13 cellular contexts compared by ENCODE assay signal in genomic region chr17:5557990-5558389, GRCh38.
DNase-seq lines count a peak whose midpoint lies in the region; ATAC-seq and TF ChIP-seq lines count a peak whose summit lies in the region.
"Had no signal": no experiment of that assay in that cellular context is flagged by ENCODE, and none has a peak within 500 bp of the region (broad histone marks: within the 10 kb centered on the region; RNA-seq: fewer than 3 reads in every experiment).

No MANE protein-coding gene starts in this region.

- H3K4me1 Mint-ChIP-seq in T-helper 1 cell treated with Interleukin-12 subunit alpha and Interleukin-12 subunit beta and Interleukin-4 antibody, amounts not matched to agents 30 μg/mL and 1 μg/mL, for 36 hours (ENCODE audit: low read depth): peaks cover 11% of the 10 kb centered on the region
- H3K4me1 Mint-ChIP-seq in stimulated activated effector memory CD8-positive, alpha-beta T cell treated with anti-CD3 and anti-CD28 coated beads, Interleukin-12 subunit alpha, Interleukin-12 subunit beta, amount 100 ng/mL, for 72 hours: peaks cover 30% of the 10 kb centered on the region

- no peaks in the 10 kb centered on the region for H3K27me3 Mint-ChIP-seq in T-helper 1 cell treated with Interleukin-12 subunit alpha and Interleukin-12 subunit beta and Interleukin-4 antibody, amounts not matched to agents 30 μg/mL and 1 μg/mL, for 36 hours (ENCODE audit: low read depth)

- H3K36me3 Mint-ChIP-seq in T-helper 1 cell treated with Interleukin-12 subunit alpha and Interleukin-12 subunit beta and Interleukin-4 antibody, amounts not matched to agents 30 μg/mL and 1 μg/mL, for 36 hours (ENCODE audit: low read depth): peaks cover 33% of the 10 kb centered on the region
- H3K36me3 Mint-ChIP-seq in stimulated activated effector memory CD8-positive, alpha-beta T cell treated with anti-CD3 and anti-CD28 coated beads, Interleukin-12 subunit alpha, Interleukin-12 subunit beta, amount 100 ng/mL, for 72 hours: peaks cover 80% of the 10 kb centered on the region

- CTCF ChIA-PET in RWPE1 (lab: Yijun Ruan, JAX): interaction anchor here (0.6 kb wide), 1 partner anchor 24 kb away, joined by 3 read pairs; no protein-coding TSS in a partner anchor

- no peak for TF ChIP-seq CTCF in RWPE1 (conservative IDR thresholded peaks at IDR 0.05; ENCODE audit: low read depth)

- peak overlapping the region; percentile 11 for H3K27ac Mint-ChIP-seq in T-helper 1 cell treated with Interleukin-12 subunit alpha and Interleukin-12 subunit beta and Interleukin-4 antibody, amounts not matched to agents 30 μg/mL and 1 μg/mL, for 36 hours
- H3K27ac Mint-ChIP-seq in stimulated activated effector memory CD8-positive, alpha-beta T cell treated with anti-CD3 and anti-CD28 coated beads, Interleukin-12 subunit alpha, Interleukin-12 subunit beta, amount 100 ng/mL, for 72 hours: peak overlapping the region; percentile 62

- no peak for ATAC-seq in stimulated activated effector memory CD8-positive, alpha-beta T cell treated with anti-CD3 and anti-CD28 coated beads, Interleukin-12 subunit alpha, Interleukin-12 subunit beta, amount 100 ng/mL, for 72 hours
- no peak for ATAC-seq in GM18502 (IDR thresholded peaks at IDR 0.05; ENCODE audit: poor library complexity, unreplicated experiment)

- H3K4me3 Mint-ChIP-seq in T-helper 1 cell treated with Interleukin-12 subunit alpha and Interleukin-12 subunit beta and Interleukin-4 antibody, amounts not matched to agents 30 μg/mL and 1 μg/mL, for 36 hours: no peak overlapping the region
- no peak overlapping the region for H3K4me3 Mint-ChIP-seq in stimulated activated effector memory CD8-positive, alpha-beta T cell treated with anti-CD3 and anti-CD28 coated beads, Interleukin-12 subunit alpha, Interleukin-12 subunit beta, amount 100 ng/mL, for 72 hours

- POLR2A ChIA-PET in RWPE1 (lab: Yijun Ruan, JAX; ENCODE audit: low non-redundant PET): no interaction called here

- no peaks in the 10 kb centered on the region for H3K9me3 Mint-ChIP-seq in T-helper 1 cell treated with Interleukin-12 subunit alpha and Interleukin-12 subunit beta and Interleukin-4 antibody, amounts not matched to agents 30 μg/mL and 1 μg/mL, for 36 hours
- no peaks in the 10 kb centered on the region for H3K9me3 Mint-ChIP-seq in stimulated activated effector memory CD8-positive, alpha-beta T cell treated with anti-CD3 and anti-CD28 coated beads, Interleukin-12 subunit alpha, Interleukin-12 subunit beta, amount 100 ng/mL, for 72 hours

- peak overlapping the region; percentile 35; the same call in 1 of the 2 replicates for H3K27ac ChIP-seq in RWPE1
- H3K27ac ChIP-seq: 22Rv1, SJCRH30 had no signal

- DNase-seq in T-helper 1 cell: no peak
- no peak for DNase-seq in RWPE1 (ENCODE audit: low spot score)
- peak; percentile 1 for DNase-seq in iPS-NIHi11 (ENCODE audit: low spot score)
- no peak for DNase-seq in stimulated activated effector memory CD8-positive, alpha-beta T cell treated with anti-CD3 and anti-CD28 coated beads, Interleukin-12 subunit alpha, Interleukin-12 subunit beta, amount 100 ng/mL, for 72 hours (ENCODE audit: low spot score in 2 of 2)
- DNase-seq in NCI-H2081 (lab: John Stamatoyannopoulos, UW): no peak
- no peak for DNase-seq in SW480 (ENCODE audit: low spot score)
- DNase-seq: C1 segment of cervical spinal cord, NCI-H146, NCI-H526, SJCRH30 had no signal
